8 cellular contexts compared by ENCODE assay signal in the genomic region with DNA sequence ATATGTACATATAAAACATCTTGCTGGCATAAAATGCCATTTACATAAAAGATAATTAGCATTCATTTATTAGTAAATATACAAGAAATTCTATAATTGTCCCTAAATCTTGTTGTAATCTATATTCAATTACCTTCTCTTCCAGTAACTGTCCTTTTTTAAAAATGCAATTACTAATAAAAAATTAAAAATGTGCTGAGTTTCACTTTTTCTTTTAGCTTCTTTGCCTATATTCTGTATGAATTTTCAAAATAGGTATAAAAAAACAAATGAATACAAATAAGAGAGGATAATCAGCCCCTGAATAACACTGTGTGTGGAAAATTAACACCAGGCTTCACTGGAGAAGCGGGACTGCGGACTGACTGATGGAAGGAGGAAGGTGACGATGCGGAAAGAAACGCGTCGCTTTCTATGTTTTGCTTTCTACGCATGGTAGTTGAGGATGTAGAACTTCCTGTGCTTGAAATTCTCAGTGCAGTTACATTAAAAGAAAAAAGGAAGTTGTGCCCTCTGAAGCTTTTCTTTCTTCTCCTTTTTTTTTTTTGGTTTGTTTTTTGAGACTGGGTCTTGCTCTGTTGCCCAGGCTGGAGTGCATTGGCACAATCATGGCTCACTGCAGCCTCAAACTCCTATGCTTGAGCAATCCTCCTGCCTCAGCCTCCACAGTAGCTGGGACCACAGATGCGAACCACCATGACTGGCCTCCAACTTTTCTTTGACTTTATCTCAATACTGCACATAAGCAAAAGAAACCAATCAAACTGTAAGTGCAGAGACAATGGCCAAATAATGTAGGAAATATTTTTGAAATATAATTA. TPM values are rescaled to one million over a fixed set of nuclear protein-coding genes. Genes with fewer than 3 reads are reported as not detected.
DNase-seq lines count a peak whose midpoint lies in the region; ATAC-seq, FAIRE-seq and TF ChIP-seq lines count a peak whose summit lies in the region.

No MANE protein-coding gene starts in this region.

- H3K9me2 ChIP-seq in Karpas-422 (replicated peaks; ENCODE audit: insufficient read depth, low read length) = no peaks in the 10 kb centered on the region

- no peak for TF ChIP-seq CTCF in astrocyte (IDR thresholded peaks at IDR 0.05; ENCODE audit: insufficient read depth, low read depth, low read length)
- no peak for TF ChIP-seq CTCF in testis (IDR thresholded peaks at IDR 0.05)

- TF ChIP-seq POLR2A in testis (IDR thresholded peaks at IDR 0.05) = no peak

- H3K4me1 ChIP-seq in Karpas-422 (ENCODE audit: low read length) (peaks cover 3% of the 10 kb centered on the region; the same call in 1 of the 2 replicates), astrocyte (ENCODE audit: insufficient read depth, low read length) (peaks cover 7% of the 10 kb centered on the region), testis (no peaks in the 10 kb centered on the region)

- H3K79me2 ChIP-seq in Karpas-422 (ENCODE audit: low read length) (no peaks in the 10 kb centered on the region), astrocyte (ENCODE audit: insufficient read depth, low read length) (no peaks in the 10 kb centered on the region)

- H3K27me3 ChIP-seq in Karpas-422 (ENCODE audit: low read length) (no peaks in the 10 kb centered on the region), astrocyte (ENCODE audit: insufficient read depth, low read length) (no peaks in the 10 kb centered on the region), testis (no peaks in the 10 kb centered on the region)

- no peak overlapping the region for H3K27ac ChIP-seq in Karpas-422 (ENCODE audit: low read length)
- no peak overlapping the region for H3K27ac ChIP-seq in astrocyte (ENCODE audit: low read depth, low read length)
- no peak overlapping the region for H3K27ac ChIP-seq in testis

- H3K4me3 Mint-ChIP-seq in astrocyte (ENCODE audit: unreplicated experiment) = no peak overlapping the region

- H3K27ac Mint-ChIP-seq in astrocyte (ENCODE audit: unreplicated experiment) = no peak overlapping the region

- H3K9me3 ChIP-seq in Karpas-422 (ENCODE audit: low read length) (no peaks in the 10 kb centered on the region), astrocyte (ENCODE audit: insufficient read depth, low read depth, low read length) (no peaks in the 10 kb centered on the region), testis (no peaks in the 10 kb centered on the region)

- peak; percentile 77 for ATAC-seq in GM19463 (IDR thresholded peaks at IDR 0.05; ENCODE audit: unreplicated experiment)
- ATAC-seq in HG03045 (IDR thresholded peaks at IDR 0.05; ENCODE audit: unreplicated experiment) = no peak

- peaks cover 2% of the 10 kb centered on the region for H3K27me3 Mint-ChIP-seq in astrocyte (ENCODE audit: low read depth, unreplicated experiment)

- peaks cover 9% of the 10 kb centered on the region for H3K4me1 Mint-ChIP-seq in astrocyte (ENCODE audit: low read depth, unreplicated experiment)

- no peak overlapping the region for H3K4me3 ChIP-seq in Karpas-422 (ENCODE audit: low read length)
- H3K4me3 ChIP-seq in astrocyte (ENCODE audit: insufficient read depth, low read depth, low read length) = no peak overlapping the region
- no peak overlapping the region for H3K4me3 ChIP-seq in testis

- peaks cover 2% of the 10 kb centered on the region for H3K36me3 Mint-ChIP-seq in astrocyte (ENCODE audit: low read depth, unreplicated experiment)

- intact Hi-C loops in testis (cut with DNase I; ENCODE audit: low total_unique reads) = no loop called here

- no peak overlapping the region for H3K9ac ChIP-seq in Karpas-422 (ENCODE audit: low read length)
- no peak overlapping the region for H3K9ac ChIP-seq in astrocyte (ENCODE audit: low read length)

- no peaks in the 10 kb centered on the region for H4K20me1 ChIP-seq in Karpas-422 (ENCODE audit: insufficient read depth, low read depth, low read length)
- no peaks in the 10 kb centered on the region for H4K20me1 ChIP-seq in astrocyte (ENCODE audit: insufficient read depth, low read length)

- peak; percentile 80 for DNase-seq in CD1c-positive myeloid dendritic cell (ENCODE audit: extremely low spot score)
- DNase-seq in Karpas-422 = peak; percentile 84
- DNase-seq in astrocyte (ENCODE audit: low read depth) = no peak
- DNase-seq in T1000 (lab: John Stamatoyannopoulos, UW) = no peak
- DNase-seq in DMS153 (lab: John Stamatoyannopoulos, UW) = no peak
- no peak for DNase-seq in testis

- H3K4me2 ChIP-seq in Karpas-422 (ENCODE audit: low read depth, low read length, poor library complexity, severe bottlenecking) (no peak overlapping the region), astrocyte (ENCODE audit: low read length) (peak overlapping the region; percentile 35)

- no peak overlapping the region for H2AFZ ChIP-seq in Karpas-422 (ENCODE audit: low read length)
- no peak overlapping the region for H2AFZ ChIP-seq in astrocyte (ENCODE audit: low read depth, low read length)

- H3K36me3 ChIP-seq in Karpas-422 (ENCODE audit: insufficient read depth, low read length) (no peaks in the 10 kb centered on the region), astrocyte (ENCODE audit: insufficient read depth, low read length) (no peaks in the 10 kb centered on the region), testis (ENCODE audit: low read depth, missing control alignments) (no peaks in the 10 kb centered on the region)

- 85 to 93% methylated on average over 9 of the region's 9 CpGs for WGBS in testis, 2 donors

- no peak for FAIRE-seq in astrocyte (lab: Jason Lieb, UNC)

- H3K9me3 Mint-ChIP-seq in astrocyte (ENCODE audit: unreplicated experiment) = peaks cover 2% of the 10 kb centered on the region

RNA-seq across cellular contexts. Expression of gene ZMYND11, which starts 7.4 kb away (rescaled TPM):
- 2.4 and 8.3 TPM in 2 replicates for total RNA-seq in Karpas-422 (2014; rRNA removed; shearing (Covaris generic); ENCODE audit: low replicate concordance)
- total RNA-seq in astrocyte (37.9 and 40.1 TPM in 2 replicates), testis (10 to 100 TPM; 61.0 to 66.2 TPM)
- polyA plus RNA-seq in testis (ENCODE audit: insufficient read depth, low read depth, low replicate concordance) = 55.8 TPM

Comparison
In these comparisons a context has a peak if more than half of its experiments do, and no peak if none do; other contexts are left out.
1. DNase-seq: peak in CD1c-positive myeloid dendritic cell (single experiment) and Karpas-422 (single experiment); none in astrocyte (single experiment), T1000 (single experiment), DMS153 (single experiment) and testis (single experiment).